8 cellular contexts compared by ENCODE assay signal in the genomic region with DNA sequence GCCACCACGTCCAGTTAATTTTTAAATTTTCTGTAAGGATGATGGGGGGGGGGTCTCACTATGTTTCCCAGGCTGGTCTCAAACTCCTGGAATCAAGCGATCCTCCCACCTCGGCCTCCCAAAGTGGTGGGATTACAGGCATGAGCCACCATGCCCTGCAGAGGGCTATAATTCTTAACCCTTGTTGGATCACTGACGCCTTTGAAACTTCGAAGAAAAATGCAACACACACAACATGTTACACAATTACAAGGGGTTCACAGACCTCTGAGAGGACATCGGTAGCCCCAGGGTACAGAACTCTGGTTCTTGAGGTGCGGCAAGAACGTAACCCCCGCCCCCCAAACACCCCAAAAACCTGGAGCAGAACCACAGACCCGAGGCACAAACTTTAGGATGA. TPM values are rescaled to one million over a fixed set of nuclear protein-coding genes. Genes with fewer than 3 reads are reported as not detected.
A peak's percentile ranks its signal among the peaks of the same experiment; 100 is the strongest.
DNase-seq lines count a peak whose midpoint lies in the region; ATAC-seq and TF ChIP-seq lines count a peak whose summit lies in the region.

No MANE protein-coding gene starts in this region.

- H3K27me3 ChIP-seq in HL-60 (ENCODE audit: insufficient read depth, poor library complexity, severe bottlenecking) (peaks cover 2% of the 10 kb centered on the region), iPS-18a (ENCODE audit: control insufficient read depth, insufficient read depth, low read length) (peaks cover 46% of the 10 kb centered on the region)

- peak overlapping the region; percentile 50 for H3K4me3 ChIP-seq in HL-60 (replicated peaks; ENCODE audit: insufficient read depth, low read length)
- peak overlapping the region; percentile 67 for H3K4me3 ChIP-seq in iPS-18a (ENCODE audit: low read length)

- no peak overlapping the region for H3K27ac Mint-ChIP-seq in activated naive CD8-positive, alpha-beta T cell treated with anti-CD3 and anti-CD28 coated beads for 36 hours
- H3K27ac Mint-ChIP-seq in stimulated activated naive B cell treated with anti-CD40 and anti-IgM and Interleukin-4, amounts not matched to agents 10 μg/mL and 1 μg/mL and 100 μg/mL, for 72 hours: no peak overlapping the region

- no peak overlapping the region for H3K9ac ChIP-seq in iPS-18a (ENCODE audit: low read length)

- H3K27ac ChIP-seq in HL-60 (replicated peaks) (no peak overlapping the region), iPS-18a (ENCODE audit: low read length) (no peak overlapping the region)

- H3K4me3 Mint-ChIP-seq in activated naive CD8-positive, alpha-beta T cell treated with anti-CD3 and anti-CD28 coated beads for 36 hours: peak overlapping the region; percentile 73
- H3K4me3 Mint-ChIP-seq in stimulated activated naive B cell treated with anti-CD40 and anti-IgM and Interleukin-4, amounts not matched to agents 10 μg/mL and 1 μg/mL and 100 μg/mL, for 72 hours: peak overlapping the region; percentile 82 to 86

- H3K9me3 ChIP-seq in iPS-18a (ENCODE audit: control insufficient read depth, low read depth, low read length): no peaks in the 10 kb centered on the region

- H3K4me1 ChIP-seq in iPS-18a (ENCODE audit: control insufficient read depth, low read depth, low read length): peaks cover 4% of the 10 kb centered on the region

- H3K27me3 Mint-ChIP-seq in activated naive CD8-positive, alpha-beta T cell treated with anti-CD3 and anti-CD28 coated beads for 36 hours: peaks cover 33% of the 10 kb centered on the region
- H3K27me3 Mint-ChIP-seq in stimulated activated naive B cell treated with anti-CD40 and anti-IgM and Interleukin-4, amounts not matched to agents 10 μg/mL and 1 μg/mL and 100 μg/mL, for 72 hours: no peaks in the 10 kb centered on the region

- DNase-seq in HL-60 (ENCODE audit: low read depth in 1 of 2, low spot score in 1 of 2) (no peak), 8988T (no peak), NCI-H1092 treated with DMSO at 0.1 percent for 48 hours (lab: John Stamatoyannopoulos, UW) (no peak)
- DNase-seq in activated naive CD8-positive, alpha-beta T cell treated with anti-CD3 and anti-CD28 coated beads for 36 hours: no peak
- DNase-seq in stimulated activated naive B cell treated with anti-CD40 and anti-IgM and Interleukin-4, amounts not matched to agents 10 μg/mL and 1 μg/mL and 100 μg/mL, for 72 hours: no peak

- H3K4me1 Mint-ChIP-seq in activated naive CD8-positive, alpha-beta T cell treated with anti-CD3 and anti-CD28 coated beads for 36 hours: peaks cover 20% of the 10 kb centered on the region
- peaks cover 12 to 35% of the 10 kb centered on the region in 2 donors for H3K4me1 Mint-ChIP-seq in stimulated activated naive B cell treated with anti-CD40 and anti-IgM and Interleukin-4, amounts not matched to agents 10 μg/mL and 1 μg/mL and 100 μg/mL, for 72 hours

- H3K36me3 Mint-ChIP-seq in activated naive CD8-positive, alpha-beta T cell treated with anti-CD3 and anti-CD28 coated beads for 36 hours: no peaks in the 10 kb centered on the region
- no peaks in the 10 kb centered on the region for H3K36me3 Mint-ChIP-seq in stimulated activated naive B cell treated with anti-CD40 and anti-IgM and Interleukin-4, amounts not matched to agents 10 μg/mL and 1 μg/mL and 100 μg/mL, for 72 hours

- no peaks in the 10 kb centered on the region for H3K9me3 Mint-ChIP-seq in activated naive CD8-positive, alpha-beta T cell treated with anti-CD3 and anti-CD28 coated beads for 36 hours
- H3K9me3 Mint-ChIP-seq in stimulated activated naive B cell treated with anti-CD40 and anti-IgM and Interleukin-4, amounts not matched to agents 10 μg/mL and 1 μg/mL and 100 μg/mL, for 72 hours: peaks cover 0 to 2% of the 10 kb centered on the region in 2 donors

- ATAC-seq in stimulated activated naive B cell treated with anti-CD40 and anti-IgM and Interleukin-4, amounts not matched to agents 10 μg/mL and 1 μg/mL and 100 μg/mL, for 72 hours (replicated peaks): peak in 1 of 2 donors; percentile 6
- ATAC-seq in HG03025 (IDR thresholded peaks at IDR 0.05; ENCODE audit: low FRiP score, unreplicated experiment) (no peak), HG02678 (IDR thresholded peaks at IDR 0.05; ENCODE audit: unreplicated experiment) (no peak)

- no peaks in the 10 kb centered on the region for H3K36me3 ChIP-seq in iPS-18a (ENCODE audit: control insufficient read depth, low read depth, low read length)

- TF ChIP-seq CTCF in HL-60 (IDR thresholded peaks at IDR 0.05; ENCODE audit: insufficient read depth, low read length): no peak

RNA-seq across cellular contexts. Expression of a gene that starts 8.4 kb away (rescaled TPM):
- 10 to 100 TPM; 18.4 to 20.1 TPM for total RNA-seq in activated naive CD8-positive, alpha-beta T cell treated with anti-CD3 and anti-CD28 coated beads for 36 hours

RNA-seq across cellular contexts. Expression of a gene that starts 40.3 kb away (rescaled TPM):
- not detected for total RNA-seq in activated naive CD8-positive, alpha-beta T cell treated with anti-CD3 and anti-CD28 coated beads for 36 hours
